11 cellular contexts compared by ENCODE assay signal in genomic region chr21:16195896-16196443, GRCh38.
DNase-seq lines count a peak whose midpoint lies in the region; TF ChIP-seq lines count a peak whose summit lies in the region.
"Had no signal": no experiment of that assay in that cellular context is flagged by ENCODE, and none has a peak within 500 bp of the region (broad histone marks: within the 10 kb centered on the region; RNA-seq: fewer than 3 reads in every experiment).

No MANE protein-coding gene starts in this region.

- H3K36me3 ChIP-seq in MM.1S (replicated peaks; ENCODE audit: insufficient read depth, low read length) (no peaks in the 10 kb centered on the region), osteoblast (ENCODE audit: insufficient read depth, low read length) (no peaks in the 10 kb centered on the region)

- H4K20me1 ChIP-seq in MM.1S (ENCODE audit: insufficient read depth, low read length) (no peaks in the 10 kb centered on the region), osteoblast (ENCODE audit: insufficient read depth, low read length) (no peaks in the 10 kb centered on the region)

- H2AFZ ChIP-seq in MM.1S (ENCODE audit: low read length) (peak overlapping the region; percentile 42), osteoblast (ENCODE audit: low read length) (no peak overlapping the region)

- CTCF ChIA-PET in AG04449 (lab: Yijun Ruan, JAX), result interaction anchor here (1.2 kb wide), 1 partner anchor 9 kb away, joined by 3 read pairs; no protein-coding TSS in a partner anchor

- H3K27me3 ChIP-seq in MM.1S (replicated peaks; ENCODE audit: insufficient read depth, low read length) (no peaks in the 10 kb centered on the region), osteoblast (ENCODE audit: insufficient read depth, low read length) (no peaks in the 10 kb centered on the region)

- peaks cover 11% of the 10 kb centered on the region for H3F3A ChIP-seq in MM.1S (ENCODE audit: insufficient read depth, low read length)

- DNase-seq in AG04449 (ENCODE audit: low read depth, low spot score) (no peak), MM.1S (peak; percentile 14), epithelial cell of proximal tubule (ENCODE audit: low read depth) (peak; percentile 16), osteoblast (ENCODE audit: insufficient read length, low spot score, missing footprints) (no peak), GM13976 (ENCODE audit: low spot score) (no peak), HuH-7 (ENCODE audit: low spot score) (no peak), ureter (ENCODE audit: low spot score) (no peak), NCI-H1092 treated with DMSO at 0.1 percent for 48 hours (lab: John Stamatoyannopoulos, UW) (no peak)
- DNase-seq: activated B cell treated with CpG ODN at 0.5 μM for 24 hours, cerebellar nuclear complex, DMS79 had no signal

- peak overlapping the region; percentile 62 for H3K9ac ChIP-seq in MM.1S (ENCODE audit: low read length)

- peak overlapping the region; percentile 48 for H3K4me3 ChIP-seq in AG04449 (ENCODE audit: low read depth, low read length)
- peak overlapping the region; percentile 66 for H3K4me3 ChIP-seq in MM.1S (ENCODE audit: low read length)
- peak overlapping the region; percentile 53 for H3K4me3 ChIP-seq in epithelial cell of proximal tubule (ENCODE audit: low read depth, low read length)
- H3K4me3 ChIP-seq in osteoblast (ENCODE audit: insufficient read depth, low read length), result peak overlapping the region; percentile 70

- H3K9me3 ChIP-seq in MM.1S (replicated peaks; ENCODE audit: insufficient read depth, low read length) (no peaks in the 10 kb centered on the region), osteoblast (ENCODE audit: low read depth, low read length) (no peaks in the 10 kb centered on the region)

- peak overlapping the region; percentile 49 for H3K4me2 ChIP-seq in MM.1S (ENCODE audit: low read depth, low read length)
- H3K4me2 ChIP-seq in osteoblast (ENCODE audit: insufficient read depth, low read length), result peak overlapping the region; percentile 89

- H3K27ac ChIP-seq in MM.1S (ENCODE audit: low read length) (peak overlapping the region; percentile 68; the same call in 1 of the 2 replicates), osteoblast (ENCODE audit: low read depth, low read length) (peak overlapping the region; percentile 92)

- H3K9me2 ChIP-seq in MM.1S (replicated peaks; ENCODE audit: insufficient read depth, low read length), result no peaks in the 10 kb centered on the region

- POLR2A ChIA-PET in AG04449 (lab: Yijun Ruan, JAX), result no interaction called here

- in situ Hi-C loops in GM13976 (cut with MboI; ENCODE audit: low sequenced_read_pairs, unreplicated experiment), result no loop called here

- TF ChIP-seq CTCF in AG04449 (IDR thresholded peaks at IDR 0.05; ENCODE audit: insufficient read depth, low read length, missing control alignments) (no peak), MM.1S (IDR thresholded peaks at IDR 0.05; ENCODE audit: low read length) (no peak), epithelial cell of proximal tubule (conservative IDR thresholded peaks at IDR 0.05; ENCODE audit: low read depth, low read length) (no peak), osteoblast (IDR thresholded peaks at IDR 0.05; ENCODE audit: extremely low read depth, low read depth, low read length) (no peak), GM13976 (IDR thresholded peaks at IDR 0.05; ENCODE audit: borderline replicate concordance, control extremely low read depth, extremely low read depth, insufficient read depth, missing control alignments) (no peak)

- H3K79me2 ChIP-seq in MM.1S (ENCODE audit: low read length) (peaks cover 9% of the 10 kb centered on the region; the same call in 1 of the 2 replicates), osteoblast (ENCODE audit: insufficient read depth, low read length) (peaks cover 39% of the 10 kb centered on the region)

- H3K4me1 ChIP-seq in MM.1S (ENCODE audit: low read length) (peaks cover 19% of the 10 kb centered on the region), osteoblast (ENCODE audit: insufficient read depth, low read length) (peaks cover 21% of the 10 kb centered on the region)

Comparison
In these comparisons a context has a peak if more than half of its experiments do, and no peak if none do; other contexts are left out.
1. DNase-seq: peak in MM.1S (single experiment) and epithelial cell of proximal tubule (single experiment); none in AG04449 (single experiment), osteoblast (single experiment), GM13976 (single experiment), HuH-7 (single experiment), ureter (single experiment) and NCI-H1092 treated with DMSO at 0.1 percent for 48 hours (single experiment).
2. Peak in every context shown above with its lines, with median percentiles within 50 percentile points of each other: H3K4me3 ChIP-seq.